ENCODE assay signal across 12 cellular contexts in genomic region chr11:11403763-11404725, GRCh38. TPM values are rescaled to one million over a fixed set of nuclear protein-coding genes. Genes with fewer than 3 reads are reported as not detected.
DNase-seq lines count a peak whose midpoint lies in the region; ATAC-seq and TF ChIP-seq lines count a peak whose summit lies in the region.
"Had no signal": no experiment of that assay in that cellular context is flagged by ENCODE, and none has a peak within 500 bp of the region (broad histone marks: within the 10 kb centered on the region; RNA-seq: fewer than 3 reads in every experiment).

No MANE protein-coding gene starts in this region.

- peaks cover 9% of the 10 kb centered on the region for H3K27me3 Mint-ChIP-seq in chondrocyte (ENCODE audit: low read depth)
- peaks cover 31 to 55% of the 10 kb centered on the region in 2 donors for H3K27me3 Mint-ChIP-seq in effector memory CD8-positive, alpha-beta T cell
- H3K27me3 Mint-ChIP-seq: activated CD8-positive, alpha-beta T cell treated with anti-CD3 and anti-CD28 coated beads for 36 hours; CD4-positive, CD25-positive, alpha-beta regulatory T cell had no signal

- no peak overlapping the region for H3K27ac ChIP-seq in right cardiac atrium (ENCODE audit: low read length)
- peak overlapping the region; percentile 47 for H3K27ac ChIP-seq in smooth muscle cell (ENCODE audit: low read depth)
- no peak overlapping the region for H3K27ac ChIP-seq in testis

- H3K27ac Mint-ChIP-seq in chondrocyte (ENCODE audit: unreplicated experiment), result peak overlapping the region; percentile 53
- no peak overlapping the region for H3K27ac Mint-ChIP-seq in effector memory CD8-positive, alpha-beta T cell
- H3K27ac Mint-ChIP-seq: activated CD8-positive, alpha-beta T cell treated with anti-CD3 and anti-CD28 coated beads for 36 hours; CD4-positive, CD25-positive, alpha-beta regulatory T cell had no signal

- no peaks in the 10 kb centered on the region for H4K20me1 ChIP-seq in smooth muscle cell (ENCODE audit: low read depth)

- H3K36me3 ChIP-seq in smooth muscle cell (ENCODE audit: low read depth), result no peaks in the 10 kb centered on the region
- no peaks in the 10 kb centered on the region for H3K36me3 ChIP-seq in testis (ENCODE audit: low read depth, missing control alignments)

- DNase-seq in NCI-H446 (lab: John Stamatoyannopoulos, UW) (peak; percentile 71 to 89), chondrocyte (ENCODE audit: low spot score) (no peak), right cardiac atrium (peak in 1 of 3 donors; percentile 74), smooth muscle cell (lab: John Stamatoyannopoulos, UW; ENCODE audit: unreplicated experiment) (no peak), testis (no peak)
- DNase-seq in activated CD4-positive, alpha-beta T cell treated with anti-CD3 and anti-CD28 coated beads, Interleukin-2, amount 50 U/mL, for 4 hours, result no peak
- DNase-seq in effector memory CD8-positive, alpha-beta T cell, result no peak
- DNase-seq: activated CD8-positive, alpha-beta T cell treated with anti-CD3 and anti-CD28 coated beads for 36 hours; activated naive CD4-positive, alpha-beta T cell treated with anti-CD3 and anti-CD28 coated beads, Interleukin-2, amount 50 U/mL, for 16 hours; CD4-positive, CD25-positive, alpha-beta regulatory T cell had no signal

- H3K4me1 Mint-ChIP-seq in chondrocyte (ENCODE audit: low read depth), result peaks cover 31% of the 10 kb centered on the region
- H3K4me1 Mint-ChIP-seq in effector memory CD8-positive, alpha-beta T cell (ENCODE audit: low read depth in 2 of 2), result no peaks in the 10 kb centered on the region
- H3K4me1 Mint-ChIP-seq: CD4-positive, CD25-positive, alpha-beta regulatory T cell had no signal

- peaks cover 10% of the 10 kb centered on the region for H3K36me3 Mint-ChIP-seq in chondrocyte (ENCODE audit: low read depth)
- H3K36me3 Mint-ChIP-seq in effector memory CD8-positive, alpha-beta T cell (ENCODE audit: insufficient read depth), result no peaks in the 10 kb centered on the region
- H3K36me3 Mint-ChIP-seq: CD4-positive, CD25-positive, alpha-beta regulatory T cell had no signal

- H3K4me1 ChIP-seq in right cardiac atrium (ENCODE audit: control insufficient read depth, insufficient read depth, low read length), result peaks cover 19% of the 10 kb centered on the region
- H3K4me1 ChIP-seq in smooth muscle cell (ENCODE audit: low read depth), result peaks cover 13% of the 10 kb centered on the region
- peaks cover 33% of the 10 kb centered on the region for H3K4me1 ChIP-seq in testis

- no peak for TF ChIP-seq POLR2A in testis (IDR thresholded peaks at IDR 0.05)

- no peak overlapping the region for H3K9ac ChIP-seq in smooth muscle cell (ENCODE audit: low read depth)

- H3K4me2 ChIP-seq in smooth muscle cell, result peak overlapping the region; percentile 51

- WGBS in right cardiac atrium, result 50% methylated on average over 20 of the region's 20 CpGs
- WGBS in smooth muscle cell (ENCODE audit: low lambda C conversion rate), result 60% methylated on average over 19 of the region's 20 CpGs
- 80 to 84% methylated on average over 13 to 20 of the region's 20 CpGs for WGBS in testis, 2 donors

- no peaks in the 10 kb centered on the region for H3K79me2 ChIP-seq in smooth muscle cell (ENCODE audit: low read depth)

- H3K9me3 ChIP-seq in right cardiac atrium (ENCODE audit: control insufficient read depth, low read length) (no peaks in the 10 kb centered on the region), smooth muscle cell (replicated peaks; ENCODE audit: low read depth) (no peaks in the 10 kb centered on the region), testis (no peaks in the 10 kb centered on the region)

- H3K27me3 ChIP-seq in right cardiac atrium (ENCODE audit: control insufficient read depth, insufficient read depth) (no peaks in the 10 kb centered on the region), smooth muscle cell (ENCODE audit: low read depth) (no peaks in the 10 kb centered on the region), testis (no peaks in the 10 kb centered on the region)

- H3K4me3 Mint-ChIP-seq in chondrocyte (ENCODE audit: unreplicated experiment), result no peak overlapping the region
- H3K4me3 Mint-ChIP-seq in effector memory CD8-positive, alpha-beta T cell, result no peak overlapping the region
- H3K4me3 Mint-ChIP-seq: activated CD8-positive, alpha-beta T cell treated with anti-CD3 and anti-CD28 coated beads for 36 hours; CD4-positive, CD25-positive, alpha-beta regulatory T cell had no signal

- TF ChIP-seq CTCF in chondrocyte (IDR thresholded peaks at IDR 0.05) (no peak), smooth muscle cell (IDR thresholded peaks at IDR 0.05; ENCODE audit: borderline replicate concordance, insufficient read depth, poor library complexity, severe bottlenecking) (no peak), testis (IDR thresholded peaks at IDR 0.05) (no peak)

- ATAC-seq in right cardiac atrium (peak; percentile 41 to 70), HG02571 (IDR thresholded peaks at IDR 0.05; ENCODE audit: unreplicated experiment) (no peak)
- no peak for ATAC-seq in effector memory CD8-positive, alpha-beta T cell (replicated peaks)
- ATAC-seq: activated CD8-positive, alpha-beta T cell treated with anti-CD3 and anti-CD28 coated beads for 36 hours; sciatic nerve had no signal

- H2AFZ ChIP-seq in smooth muscle cell (ENCODE audit: low read depth), result no peak overlapping the region

- no peaks in the 10 kb centered on the region for H3K9me3 Mint-ChIP-seq in chondrocyte (ENCODE audit: low read depth)
- H3K9me3 Mint-ChIP-seq in effector memory CD8-positive, alpha-beta T cell, result no peaks in the 10 kb centered on the region
- H3K9me3 Mint-ChIP-seq: activated CD8-positive, alpha-beta T cell treated with anti-CD3 and anti-CD28 coated beads for 36 hours had no signal

- intact Hi-C loops in right cardiac atrium (cut with DNase I) (loop anchor here in 2 of 4 donors (10.0 kb wide), 1 partner anchor 221 kb away; the partner anchor contains the start of gene GALNT18 (in 2 of the 2)), testis (cut with DNase I; ENCODE audit: low total_unique reads) (no loop called here)

- H3K4me3 ChIP-seq in right cardiac atrium (ENCODE audit: low read length), result no peak overlapping the region
- H3K4me3 ChIP-seq in smooth muscle cell, result no peak overlapping the region
- H3K4me3 ChIP-seq in testis, result no peak overlapping the region

- H3F3A ChIP-seq in smooth muscle cell (ENCODE audit: low read depth), result peaks cover 21% of the 10 kb centered on the region

RNA-seq across cellular contexts. Expression of gene CSNK2A3, which starts 51.0 kb away (rescaled TPM):
- 1.2 to 3.5 TPM (median 2.7 TPM) in 3 replicates for total RNA-seq in chondrocyte
- 1 to 10 TPM; 1.4 to 2.3 (median 1.7) TPM for total RNA-seq in right cardiac atrium
- 0.43 TPM for polyA plus RNA-seq in right cardiac atrium
- total RNA-seq in smooth muscle cell, result 1.1 and 2.2 TPM in 2 replicates
- 1.0 and 1.6 TPM in 2 replicates for polyA plus RNA-seq in smooth muscle cell
- total RNA-seq in testis, result 1 to 10 TPM; 3.9 to 4.0 TPM
- 1.5 TPM for polyA plus RNA-seq in testis (ENCODE audit: insufficient read depth, low read depth, low replicate concordance)
- total RNA-seq: CD4-positive, CD25-positive, alpha-beta regulatory T cell had no signal

Comparison
In these comparisons a context has a peak if more than half of its experiments do, and no peak if none do; other contexts are left out.
1. DNase-seq: peak in NCI-H446 (2 of 2); none in chondrocyte (single experiment), smooth muscle cell (single experiment), activated CD4-positive, alpha-beta T cell treated with anti-CD3 and anti-CD28 coated beads, Interleukin-2, amount 50 U/mL, for 4 hours (0 of 2), effector memory CD8-positive, alpha-beta T cell (0 of 3) and testis (single experiment).
2. ATAC-seq: peak in right cardiac atrium (2 of 2); none in effector memory CD8-positive, alpha-beta T cell (single experiment) and HG02571 (single experiment).